8 cellular contexts compared by ENCODE assay signal in genomic region chr2:237675326-237675725, GRCh38. TPM values are rescaled to one million over a fixed set of nuclear protein-coding genes. Genes with fewer than 3 reads are reported as not detected.
A peak's percentile ranks its signal among the peaks of the same experiment; 100 is the strongest.
DNase-seq lines count a peak whose midpoint lies in the region; ATAC-seq and TF ChIP-seq lines count a peak whose summit lies in the region.

No MANE protein-coding gene starts in this region.

- no peak overlapping the region for H2BK5ac ChIP-seq in trophoblast cell (ENCODE audit: low read depth, low read length, poor library complexity)

- peak overlapping the region; percentile 90 to 96 for H3K4me3 Mint-ChIP-seq in activated T-cell treated with anti-CD3 and anti-CD28 coated beads, Interleukin-2, amount 50 U/mL, for 72 hours

- H3K9ac ChIP-seq in trophoblast cell (ENCODE audit: low read length): no peak overlapping the region

- no peak overlapping the region for H2BK12ac ChIP-seq in trophoblast cell (ENCODE audit: low read length)

- H3K9me3 Mint-ChIP-seq in activated T-cell treated with anti-CD3 and anti-CD28 coated beads, Interleukin-2, amount 50 U/mL, for 72 hours: no peaks in the 10 kb centered on the region

- TF ChIP-seq CTCF in ascending aorta (IDR thresholded peaks at IDR 0.05): peak in 1 of 3 experiments; percentile 4
- no peak for TF ChIP-seq CTCF in lower lobe of right lung (IDR thresholded peaks at IDR 0.05)
- TF ChIP-seq CTCF in tibial artery (IDR thresholded peaks at IDR 0.05): no peak

- no peak overlapping the region for H4K8ac ChIP-seq in trophoblast cell (ENCODE audit: low read depth, low read length)

- no peak overlapping the region for H4K12ac ChIP-seq in trophoblast cell (ENCODE audit: low read depth, low read length)

- no peak overlapping the region for H3K23ac ChIP-seq in trophoblast cell (ENCODE audit: low read length)

- H2AFZ ChIP-seq in trophoblast cell (ENCODE audit: insufficient read depth, low read length, poor library complexity): no peak overlapping the region

- H3K27me3 Mint-ChIP-seq in activated T-cell treated with anti-CD3 and anti-CD28 coated beads, Interleukin-2, amount 50 U/mL, for 72 hours (ENCODE audit: low read depth): no peaks in the 10 kb centered on the region

- H3K4me3 ChIP-seq in ascending aorta (peak overlapping the region; percentile 32 to 57), lower lobe of right lung (peak overlapping the region; percentile 39), tibial artery (peak overlapping the region; percentile 30 to 38), trophoblast cell (ENCODE audit: low read depth, low read length) (no peak overlapping the region)

- no peak overlapping the region for H3K18ac ChIP-seq in trophoblast cell (ENCODE audit: low read length)

- no peaks in the 10 kb centered on the region for H3K36me3 Mint-ChIP-seq in activated T-cell treated with anti-CD3 and anti-CD28 coated beads, Interleukin-2, amount 50 U/mL, for 72 hours (ENCODE audit: insufficient read depth in 2 of 2)

- peaks cover 58% of the 10 kb centered on the region for H3K4me1 Mint-ChIP-seq in activated T-cell treated with anti-CD3 and anti-CD28 coated beads, Interleukin-2, amount 50 U/mL, for 72 hours (ENCODE audit: low read depth)

- no peak overlapping the region for H3K4ac ChIP-seq in trophoblast cell (ENCODE audit: low read depth, low read length)

- no peak for ATAC-seq in activated T-cell treated with anti-CD3 and anti-CD28 coated beads, Interleukin-2, amount 50 U/mL, for 72 hours (replicated peaks in 1 of 2)
- ATAC-seq in lower lobe of right lung (no peak), HG03175 (IDR thresholded peaks at IDR 0.05; ENCODE audit: unreplicated experiment) (no peak)

- no peak overlapping the region for H3K14ac ChIP-seq in trophoblast cell (ENCODE audit: low read length)

- H3K4me1 ChIP-seq in ascending aorta (peaks cover 14 to 56% of the 10 kb centered on the region in 2 donors), lower lobe of right lung (peaks cover 70% of the 10 kb centered on the region), tibial artery (peaks cover 8 to 81% (median 41%) of the 10 kb centered on the region in 4 donors), trophoblast cell (ENCODE audit: control insufficient read depth in 1 of 2, insufficient read depth in 2 of 2, low read length in 2 of 2) (peaks cover 4 to 6% of the 10 kb centered on the region in 2 experiments)

- H3K4me2 ChIP-seq in trophoblast cell (ENCODE audit: low read length): no peak overlapping the region

- DNase-seq in activated T-cell treated with anti-CD3 and anti-CD28 coated beads, Interleukin-2, amount 50 U/mL, for 72 hours: no peak
- no peak for DNase-seq in activated T-cell treated with anti-CD3 and anti-CD28 coated beads, Interleukin-2, amount 50 U/mL, for 1 hour
- DNase-seq in ascending aorta (ENCODE audit: low spot score in 2 of 2): no peak
- no peak for DNase-seq in lower lobe of right lung
- DNase-seq in tibial artery: no peak
- DNase-seq in NCI-H187 treated with DMSO at 0.1 percent for 48 hours (lab: John Stamatoyannopoulos, UW): no peak
- DNase-seq in trophoblast cell: no peak

- peaks cover 0 to 5% of the 10 kb centered on the region in 2 donors for H3K36me3 ChIP-seq in ascending aorta
- no peaks in the 10 kb centered on the region for H3K36me3 ChIP-seq in lower lobe of right lung
- no peaks in the 10 kb centered on the region for H3K36me3 ChIP-seq in tibial artery
- H3K36me3 ChIP-seq in trophoblast cell (ENCODE audit: control insufficient read depth in 1 of 2, insufficient read depth in 2 of 2, low read length in 2 of 2): peaks cover 1 to 3% of the 10 kb centered on the region in 2 experiments

- no peaks in the 10 kb centered on the region for H3K79me1 ChIP-seq in trophoblast cell (ENCODE audit: low read length)

- H4K91ac ChIP-seq in trophoblast cell (ENCODE audit: low read depth, low read length): no peak overlapping the region

- no peaks in the 10 kb centered on the region for H3K9me3 ChIP-seq in ascending aorta
- no peaks in the 10 kb centered on the region for H3K9me3 ChIP-seq in lower lobe of right lung
- no peaks in the 10 kb centered on the region for H3K9me3 ChIP-seq in tibial artery
- no peaks in the 10 kb centered on the region for H3K9me3 ChIP-seq in trophoblast cell (ENCODE audit: insufficient read depth, low read depth, low read length)

- H2AK5ac ChIP-seq in trophoblast cell (ENCODE audit: low read length): no peak overlapping the region

- no peak overlapping the region for H2BK120ac ChIP-seq in trophoblast cell (ENCODE audit: insufficient read depth, low read length, poor library complexity)

- H3K27ac Mint-ChIP-seq in activated T-cell treated with anti-CD3 and anti-CD28 coated beads, Interleukin-2, amount 50 U/mL, for 72 hours: peak overlapping the region; percentile 49

- H3K27ac ChIP-seq in ascending aorta (peak overlapping the region; percentile 83 to 86), lower lobe of right lung (peak overlapping the region; percentile 88), tibial artery (peak overlapping the region; percentile 84 to 85), trophoblast cell (ENCODE audit: low read depth, low read length) (no peak overlapping the region)

- H3K27me3 ChIP-seq in ascending aorta (no peaks in the 10 kb centered on the region), lower lobe of right lung (ENCODE audit: low read depth) (no peaks in the 10 kb centered on the region), tibial artery (no peaks in the 10 kb centered on the region), trophoblast cell (ENCODE audit: insufficient read depth, low read length) (no peaks in the 10 kb centered on the region)

- H3K79me2 ChIP-seq in trophoblast cell (ENCODE audit: control insufficient read depth, insufficient read depth, low read length, poor library complexity): no peaks in the 10 kb centered on the region

- no CpG with 5 or more reads among the region's 5 CpGs for WGBS in trophoblast cell (ENCODE audit: extremely low coverage, insufficient coverage, insufficient read length)

- intact Hi-C loops in ascending aorta (cut with DNase I) (loop anchor here (5.0 kb wide), 1 partner anchor 78 kb away; no protein-coding TSS in a partner anchor), lower lobe of right lung (cut with DNase I) (loop anchor here (10.0 kb wide), 1 partner anchor 69 kb away; no protein-coding TSS in a partner anchor), tibial artery (cut with DNase I; ENCODE audit: low total_unique reads) (no loop called here)

RNA-seq across cellular contexts. Expression of gene LRRFIP1, which starts 47.9 kb away (rescaled TPM):
- 100 to 1,000 TPM; 198 to 239 TPM for total RNA-seq in activated T-cell treated with anti-CD3 and anti-CD28 coated beads, Interleukin-2, amount 50 U/mL, for 72 hours
- total RNA-seq in ascending aorta (133 TPM), lower lobe of right lung (180 TPM)
- 51.0 and 58.1 TPM in 2 replicates for polyA plus RNA-seq in trophoblast cell (2013)
